Comparison of ENCODE assay signal across 1 cellular context in the genomic region with DNA sequence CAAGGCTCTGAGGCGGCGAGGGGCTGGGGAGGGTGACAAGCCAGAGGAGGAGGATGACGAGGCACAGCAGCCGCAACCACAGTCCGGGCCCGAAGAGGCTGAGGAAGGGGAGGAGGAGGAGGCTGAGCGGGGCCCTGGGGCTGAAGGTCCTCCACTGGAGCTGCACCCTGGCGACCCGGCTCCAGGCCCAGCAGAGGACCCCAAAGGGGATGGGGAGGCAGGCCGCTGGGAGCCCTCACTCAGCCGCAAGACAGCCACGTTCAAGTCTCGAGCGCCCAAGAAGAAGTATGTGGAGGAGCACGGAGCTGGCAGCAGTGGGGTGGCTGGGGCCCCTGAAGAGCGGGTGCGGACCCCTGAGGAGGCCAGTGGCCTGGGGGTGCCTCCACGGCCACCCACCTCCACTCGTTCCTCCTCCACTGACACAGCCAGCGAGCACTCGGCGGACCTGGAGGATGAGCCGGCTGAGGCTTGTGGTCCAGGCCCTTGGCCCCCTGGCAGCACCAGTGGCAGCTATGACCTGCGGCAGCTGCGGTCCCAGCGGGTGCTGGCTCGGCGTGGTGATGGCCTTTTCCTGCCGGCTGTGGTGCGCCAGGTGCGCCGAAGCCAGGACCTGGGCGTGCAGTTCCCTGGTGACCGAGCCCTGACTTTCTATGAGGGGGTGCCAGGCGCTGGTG.
TF ChIP-seq lines count a peak whose summit lies in the region.

No MANE protein-coding gene starts in this region.

TF ChIP-seq in HCT116, 20 proteins besides CTCF, POLR2A, EP300 and RAD21:
- TF ChIP-seq YY1 (IDR thresholded peaks at IDR 0.05; ENCODE audit: extremely low read depth, insufficient replicate concordance, low read depth, low read length) (no peak), ZBTB33 (IDR thresholded peaks at IDR 0.05; ENCODE audit: extremely low read depth, insufficient replicate concordance, low read length) (no peak), EZH2phosphoT487 (IDR thresholded peaks at IDR 0.05; ENCODE audit: borderline replicate concordance) (no peak), ZFX (IDR thresholded peaks at IDR 0.05) (no peak), SRF (IDR thresholded peaks at IDR 0.05; ENCODE audit: low read depth) (no peak)
- TF ChIP-seq, protein P1, sequence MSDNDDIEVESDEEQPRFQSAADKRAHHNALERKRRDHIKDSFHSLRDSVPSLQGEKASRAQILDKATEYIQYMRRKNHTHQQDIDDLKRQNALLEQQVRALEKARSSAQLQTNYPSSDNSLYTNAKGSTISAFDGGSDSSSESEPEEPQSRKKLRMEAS (IDR thresholded peaks at IDR 0.05): no peak
- TF ChIP-seq, protein P2, sequence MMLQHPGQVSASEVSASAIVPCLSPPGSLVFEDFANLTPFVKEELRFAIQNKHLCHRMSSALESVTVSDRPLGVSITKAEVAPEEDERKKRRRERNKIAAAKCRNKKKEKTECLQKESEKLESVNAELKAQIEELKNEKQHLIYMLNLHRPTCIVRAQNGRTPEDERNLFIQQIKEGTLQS (IDR thresholded peaks at IDR 0.05): no peak
TF ChIP-seq in HCT116: peak in this region for 0.
